Comparison of ENCODE assay signal across 8 cellular contexts in genomic region chr7:93715234-93715633, GRCh38.
DNase-seq lines count a peak whose midpoint lies in the region; ATAC-seq and TF ChIP-seq lines count a peak whose summit lies in the region.

No MANE protein-coding gene starts in this region.

- H3K27me3 ChIP-seq in right cardiac atrium (ENCODE audit: control insufficient read depth, insufficient read depth), result no peaks in the 10 kb centered on the region

- TF ChIP-seq CTCF in AG09319 (IDR thresholded peaks at IDR 0.05; ENCODE audit: low read depth, low read length), result peak; percentile 75
- peak; percentile 37 for TF ChIP-seq CTCF in activated CD8-positive, alpha-beta T cell treated with anti-CD3 and anti-CD28 coated beads for 36 hours (IDR thresholded peaks at IDR 0.05)

- H3K4me1 Mint-ChIP-seq in activated CD8-positive, alpha-beta T cell treated with anti-CD3 and anti-CD28 coated beads for 36 hours (ENCODE audit: low read depth), result no peaks in the 10 kb centered on the region

- H3K27ac Mint-ChIP-seq in activated CD8-positive, alpha-beta T cell treated with anti-CD3 and anti-CD28 coated beads for 36 hours, result no peak overlapping the region

- DNase-seq in AG09319 (ENCODE audit: extremely low read depth, low read depth), result peak; percentile 28
- DNase-seq in M059J (ENCODE audit: low read depth), result peak; percentile 52
- DNase-seq in activated CD8-positive, alpha-beta T cell treated with anti-CD3 and anti-CD28 coated beads for 36 hours, result peak; percentile 53
- peak; percentile 31 to 78 (median 76) for DNase-seq in right cardiac atrium
- peak; percentile 4 for DNase-seq in stimulated activated CD4-positive, alpha-beta T cell treated with anti-CD3 and anti-CD28 coated beads, Interleukin-4, amount 100 ng/mL, for 1 hour
- DNase-seq in NCI-H345 treated with DMSO at 0.1 percent for 48 hours (lab: John Stamatoyannopoulos, UW; ENCODE audit: unreplicated experiment), result no peak

- no peak overlapping the region for H3K4me3 ChIP-seq in right cardiac atrium (ENCODE audit: low read length)

- CTCF ChIA-PET in activated CD8-positive, alpha-beta T cell treated with anti-CD3 and anti-CD28 coated beads for 36 hours (lab: Charles Lee), result interaction anchor here (1.2 to 1.7 kb wide), 2 partner anchors 373 to 680 kb away, joined by 3 to 5 read pairs; partner anchors contain the start of gene COL1A2

- no peaks in the 10 kb centered on the region for H3K4me1 ChIP-seq in right cardiac atrium (ENCODE audit: control insufficient read depth, insufficient read depth, low read length)

- no peaks in the 10 kb centered on the region for H3K9me3 Mint-ChIP-seq in activated CD8-positive, alpha-beta T cell treated with anti-CD3 and anti-CD28 coated beads for 36 hours

- no peaks in the 10 kb centered on the region for H3K9me3 ChIP-seq in right cardiac atrium (ENCODE audit: control insufficient read depth, low read length)

- 41% methylated on average over 6 of the region's 6 CpGs for WGBS in right cardiac atrium

- H3K36me3 Mint-ChIP-seq in activated CD8-positive, alpha-beta T cell treated with anti-CD3 and anti-CD28 coated beads for 36 hours (ENCODE audit: low read depth), result no peaks in the 10 kb centered on the region

- POLR2A ChIA-PET in activated CD8-positive, alpha-beta T cell treated with anti-CD3 and anti-CD28 coated beads for 36 hours (lab: Charles Lee), result no interaction called here

- no peak overlapping the region for H3K4me3 Mint-ChIP-seq in activated CD8-positive, alpha-beta T cell treated with anti-CD3 and anti-CD28 coated beads for 36 hours

- intact Hi-C loops in activated CD8-positive, alpha-beta T cell treated with anti-CD3 and anti-CD28 coated beads for 36 hours (cut with micrococcal nuclease), result loop anchor here (10.0 kb wide), 1 partner anchor 680 kb away; the partner anchor contains the start of gene COL1A2
- intact Hi-C loops in right cardiac atrium (cut with DNase I), result no loop called here

- no peak overlapping the region for H3K27ac ChIP-seq in right cardiac atrium (ENCODE audit: low read length)

- peaks cover 7% of the 10 kb centered on the region for H3K27me3 Mint-ChIP-seq in activated CD8-positive, alpha-beta T cell treated with anti-CD3 and anti-CD28 coated beads for 36 hours

- ATAC-seq in GM19351 (IDR thresholded peaks at IDR 0.05; ENCODE audit: unreplicated experiment) (peak; percentile 76), right cardiac atrium (no peak), GM18861 (IDR thresholded peaks at IDR 0.05; ENCODE audit: unreplicated experiment) (no peak)
- ATAC-seq in activated CD8-positive, alpha-beta T cell treated with anti-CD3 and anti-CD28 coated beads for 36 hours, result no peak
